ENCODE assay signal across 12 cellular contexts in genomic region chr15:77033729-77034619, GRCh38. TPM values are rescaled to one million over a fixed set of nuclear protein-coding genes. Genes with fewer than 3 reads are reported as not detected.
DNase-seq lines count a peak whose midpoint lies in the region; TF ChIP-seq lines count a peak whose summit lies in the region.
"Had no signal": no experiment of that assay in that cellular context is flagged by ENCODE, and none has a peak within 500 bp of the region (broad histone marks: within the 10 kb centered on the region; RNA-seq: fewer than 3 reads in every experiment).

No MANE protein-coding gene starts in this region.

- no peak overlapping the region for H2AFZ ChIP-seq in osteoblast (ENCODE audit: low read length)

- CTCF ChIA-PET in Caco-2 (lab: Charles Lee), result interaction anchor here (0.6 to 1.4 kb wide), 2 partner anchors 8 to 84 kb away, joined by 3 to 6 read pairs; no protein-coding TSS in a partner anchor

- no peak overlapping the region for H3K27ac Mint-ChIP-seq in Caco-2 (ENCODE audit: unreplicated experiment)

- no peaks in the 10 kb centered on the region for H3K9me3 Mint-ChIP-seq in Caco-2 (ENCODE audit: unreplicated experiment)

- TF ChIP-seq CTCF in Caco-2 (IDR thresholded peaks at IDR 0.05; ENCODE audit: insufficient read depth in 1 of 2, low read depth in 1 of 2, low read length in 1 of 2, severe bottlenecking in 1 of 2, unreplicated experiment in 1 of 2), result no peak
- TF ChIP-seq CTCF in osteoblast (IDR thresholded peaks at IDR 0.05; ENCODE audit: extremely low read depth, low read depth, low read length), result no peak
- TF ChIP-seq CTCF in brain microvascular endothelial cell (IDR thresholded peaks at IDR 0.05; ENCODE audit: low read depth, low read length, missing control alignments), result no peak

- intact Hi-C loops in Caco-2 (cut with micrococcal nuclease; ENCODE audit: unreplicated experiment), result no loop called here

- BruUV-seq in Caco-2 (replicated peaks; lab: Mats Ljungman, UMichigan), result no TSS peak

- H3K36me3 ChIP-seq in Caco-2 (ENCODE audit: control insufficient read depth, insufficient read depth, low read length), result no peaks in the 10 kb centered on the region; the same call in 1 of the 2 replicates
- peaks cover 23% of the 10 kb centered on the region for H3K36me3 ChIP-seq in NT2/D1 (ENCODE audit: insufficient read depth, insufficient read length, low read length)
- H3K36me3 ChIP-seq in osteoblast (ENCODE audit: insufficient read depth, low read length), result no peaks in the 10 kb centered on the region
- H3K36me3 ChIP-seq in brain microvascular endothelial cell (replicated peaks), result no peaks in the 10 kb centered on the region

- POLR2A ChIA-PET in Caco-2 (lab: Charles Lee), result no interaction called here

- H3K27me3 ChIP-seq in Caco-2 (replicated peaks; ENCODE audit: control insufficient read depth, insufficient read depth, low read length) (no peaks in the 10 kb centered on the region), NT2/D1 (ENCODE audit: insufficient read depth, insufficient read length) (no peaks in the 10 kb centered on the region), osteoblast (ENCODE audit: insufficient read depth, low read length) (no peaks in the 10 kb centered on the region), brain microvascular endothelial cell (replicated peaks) (no peaks in the 10 kb centered on the region)

- in situ Hi-C loops in brain microvascular endothelial cell (cut with HindIII; ENCODE audit: low pct_ligation_motif_present, low sequenced_read_pairs), result no loop called here

- no peaks in the 10 kb centered on the region for H3K79me2 ChIP-seq in osteoblast (ENCODE audit: insufficient read depth, low read length)

- no peaks in the 10 kb centered on the region for H3K9me3 ChIP-seq in Caco-2
- no peaks in the 10 kb centered on the region; the same call in 1 of the 2 replicates for H3K9me3 ChIP-seq in NT2/D1 (ENCODE audit: insufficient read depth, low read length)
- H3K9me3 ChIP-seq in osteoblast (ENCODE audit: low read depth, low read length), result no peaks in the 10 kb centered on the region

- no peak for DNase-seq in Caco-2
- DNase-seq in NT2/D1 (ENCODE audit: low read depth, low spot score), result no peak
- DNase-seq in ecto neural progenitor cell (ENCODE audit: low spot score), result peak; percentile 45
- peak; percentile 62 for DNase-seq in osteoblast (ENCODE audit: insufficient read length, low spot score, missing footprints)
- no peak for DNase-seq in HPDE6-E6E7 (ENCODE audit: extremely low spot score)
- no peak for DNase-seq in brain microvascular endothelial cell
- no peak for DNase-seq in NCI-H82 (lab: John Stamatoyannopoulos, UW)
- DNase-seq in OCI-M1 (lab: John Stamatoyannopoulos, UW), result no peak
- DNase-seq: foreskin fibroblast, GOT3, mesenchymal stem cell had no signal

- no peak overlapping the region for H3K4me2 ChIP-seq in osteoblast (ENCODE audit: insufficient read depth, low read length)

- H3K9ac ChIP-seq in NT2/D1 (ENCODE audit: insufficient read length, low read depth), result peak overlapping the region; percentile 43

- H3K4me1 ChIP-seq in Caco-2, result no peaks in the 10 kb centered on the region
- H3K4me1 ChIP-seq in NT2/D1 (ENCODE audit: insufficient read depth, insufficient read length), result peaks cover 39% of the 10 kb centered on the region
- no peaks in the 10 kb centered on the region for H3K4me1 ChIP-seq in osteoblast (ENCODE audit: insufficient read depth, low read length)

- H3K36me3 Mint-ChIP-seq in Caco-2 (ENCODE audit: insufficient read depth, unreplicated experiment), result peaks cover 69% of the 10 kb centered on the region

- no peak overlapping the region for H3K27ac ChIP-seq in osteoblast (ENCODE audit: low read depth, low read length)
- no peak overlapping the region for H3K27ac ChIP-seq in brain microvascular endothelial cell

- peaks cover 13% of the 10 kb centered on the region for H3K4me1 Mint-ChIP-seq in Caco-2 (ENCODE audit: low read depth, unreplicated experiment)

- H3K4me3 ChIP-seq in Caco-2 (ENCODE audit: low read depth, low read length) (no peak overlapping the region), NT2/D1 (ENCODE audit: insufficient read length, low read depth) (no peak overlapping the region), osteoblast (ENCODE audit: insufficient read depth, low read length) (no peak overlapping the region), brain microvascular endothelial cell (ENCODE audit: low read depth, low read length) (no peak overlapping the region)

- no peaks in the 10 kb centered on the region for H4K20me1 ChIP-seq in osteoblast (ENCODE audit: insufficient read depth, low read length)

- H3K4me3 Mint-ChIP-seq in Caco-2 (ENCODE audit: unreplicated experiment), result peak overlapping the region; percentile 15

- no peaks in the 10 kb centered on the region for H3K27me3 Mint-ChIP-seq in Caco-2 (ENCODE audit: insufficient read depth, unreplicated experiment)

RNA-seq across cellular contexts. Expression of gene TSPAN3, which starts 36.9 kb away (rescaled TPM):
- total RNA-seq in Caco-2 (2022) (224 and 237 TPM in 2 replicates), osteoblast (203 and 235 TPM in 2 replicates)

RNA-seq across cellular contexts. Expression of gene PSTPIP1, which starts 39.0 kb away (rescaled TPM):
- total RNA-seq in Caco-2 (2022) (not detected in 2 replicates), osteoblast (not detected in 2 replicates)
- total RNA-seq: bronchial epithelial cell had no signal

Comparison
In these comparisons a context has a peak if more than half of its experiments do, and no peak if none do; other contexts are left out.
1. DNase-seq: peak in ecto neural progenitor cell (single experiment) and osteoblast (single experiment); none in Caco-2 (0 of 2), NT2/D1 (single experiment), HPDE6-E6E7 (single experiment), brain microvascular endothelial cell (single experiment), NCI-H82 (single experiment) and OCI-M1 (single experiment).